1 cellular context compared by ENCODE assay signal in genomic region chr6:10589429-10589727, GRCh38.
TF ChIP-seq lines count a peak whose summit lies in the region.

No MANE protein-coding gene starts in this region.

TF ChIP-seq in SK-N-SH, 30 proteins besides CTCF, POLR2A, EP300 and RAD21 (continued from another document):
- no peak for TF ChIP-seq FOSL2 (IDR thresholded peaks at IDR 0.05; ENCODE audit: borderline replicate concordance, low read depth)
- no peak for TF ChIP-seq TCF12 (IDR thresholded peaks at IDR 0.05)
